ENCODE assay signal across 10 cellular contexts in genomic region chr15:60894347-60894746, GRCh38.
"Had no signal": no experiment of that assay in that cellular context is flagged by ENCODE, and none has a peak within 500 bp of the region (broad histone marks: within the 10 kb centered on the region; RNA-seq: fewer than 3 reads in every experiment).

No MANE protein-coding gene starts in this region.

- H3K36me3 ChIP-seq: HAP-1 had no signal

- H3K9me3 ChIP-seq: HAP-1 had no signal

- H3K9me3 Mint-ChIP-seq: HFFc6 had no signal

- H3K27ac Mint-ChIP-seq: HFFc6 had no signal

- H2AFZ ChIP-seq: GM23248 had no signal

- H3K4me3 Mint-ChIP-seq: HFFc6 had no signal

- H3K4me3 ChIP-seq: GM23248, HAP-1, K562 had no signal

- ATAC-seq: HCT116, K562 had no signal

- DNase-seq: GM23248, GOT3, H7, HFFc6, IMR-90, KG1 had no signal

- H3K27ac ChIP-seq: GM23248, HL-60 had no signal

- H3K9ac ChIP-seq: GM23248 had no signal
